10 cellular contexts compared by ENCODE assay signal in the genomic region with DNA sequence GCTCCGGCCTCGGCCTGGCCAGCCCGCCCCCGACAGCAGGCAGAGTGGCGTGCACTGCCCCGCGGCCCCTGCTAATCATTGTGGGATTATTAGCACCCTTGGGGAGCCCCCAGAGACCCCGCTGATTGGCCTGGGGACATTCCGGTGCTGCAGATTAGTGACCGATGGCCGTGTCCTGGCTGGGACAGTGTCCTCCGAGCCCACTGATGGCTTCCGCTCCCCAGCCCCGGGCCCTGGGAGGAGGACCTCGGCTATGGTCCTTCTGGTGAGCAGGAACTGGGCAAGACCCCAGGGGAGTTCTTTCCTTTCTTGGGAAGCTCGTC. TPM values are rescaled to one million over a fixed set of nuclear protein-coding genes. Genes with fewer than 3 reads are reported as not detected.
DNase-seq lines count a peak whose midpoint lies in the region; ATAC-seq, FAIRE-seq and TF ChIP-seq lines count a peak whose summit lies in the region.
"Not testable (repeated sequence)": the region's sequence is repeated elsewhere in the genome, so short reads cannot be mapped to it uniquely, and the experiment has no call there.
"Had no signal": no experiment of that assay in that cellular context is flagged by ENCODE, and none has a peak within 500 bp of the region (broad histone marks: within the 10 kb centered on the region; RNA-seq: fewer than 3 reads in every experiment).

No MANE protein-coding gene starts in this region.

- not testable (repeated sequence) for H3K9me3 ChIP-seq in endodermal cell (ENCODE audit: control insufficient read depth, low read length); HepG2 (ENCODE audit: low read length)

- not testable (repeated sequence) for FAIRE-seq in HepG2 (lab: Jason Lieb, UNC)

- not testable (repeated sequence) for BruUV-seq in HepG2 (replicated peaks; lab: Mats Ljungman, UMichigan)

- not testable (repeated sequence) for H3K27ac Mint-ChIP-seq in chondrocyte (ENCODE audit: unreplicated experiment); endodermal cell

- H3K4me3 Mint-ChIP-seq in chondrocyte (ENCODE audit: unreplicated experiment); endodermal cell: not testable (repeated sequence)

- H3K36me3 Mint-ChIP-seq in chondrocyte (ENCODE audit: low read depth); endodermal cell (ENCODE audit: low read depth): not testable (repeated sequence)

- H3K4me2 ChIP-seq in HepG2 (ENCODE audit: low read depth, low read length) = not testable (repeated sequence)

- not testable (repeated sequence) for H3K27me3 Mint-ChIP-seq in chondrocyte (ENCODE audit: low read depth); endodermal cell (ENCODE audit: insufficient read depth)

- not testable (repeated sequence) for H3K4me1 ChIP-seq in endodermal cell (ENCODE audit: control insufficient read depth, insufficient read depth, low read length); HepG2 (ENCODE audit: insufficient read depth, low read length)

- H3K9ac ChIP-seq in endodermal cell (ENCODE audit: extremely low read depth, low read length, poor library complexity, severe bottlenecking); HepG2 (ENCODE audit: insufficient read depth, low read depth, low read length): not testable (repeated sequence)

- CTCF ChIA-PET in HepG2 (lab: Yijun Ruan, JAX; ENCODE audit: low intra/inter-chr PET ratio, low total read pairs) = not testable (repeated sequence)

- not testable (repeated sequence) for H3K4me1 Mint-ChIP-seq in chondrocyte (ENCODE audit: low read depth); endodermal cell

- not testable (repeated sequence) for H4K20me1 ChIP-seq in HepG2 (ENCODE audit: insufficient read depth, low read length)

- TF ChIP-seq POLR2A in HepG2 (IDR thresholded peaks at IDR 0.05; ENCODE audit: insufficient read depth in 1 of 2, low read depth in 2 of 2, low read length in 2 of 2) = not testable (repeated sequence)

- not testable (repeated sequence) for H3K79me2 ChIP-seq in HepG2 (ENCODE audit: insufficient read depth, low read length)

- H3K4me3 ChIP-seq in endodermal cell (ENCODE audit: low read length); HepG2 (replicated peaks in 1 of 3; ENCODE audit: insufficient read depth in 1 of 3, low read depth in 2 of 3, low read length in 3 of 3): not testable (repeated sequence)

- peak overlapping the region; percentile 77 for H3K27ac ChIP-seq in endodermal cell (ENCODE audit: low read depth, low read length)
- not testable (repeated sequence) for H3K27ac ChIP-seq in HepG2 (ENCODE audit: extremely low read length, insufficient read depth, low read length)

- DNase-seq in chondrocyte (ENCODE audit: low spot score) = peak; percentile 46
- not testable (repeated sequence) for DNase-seq in endodermal cell; HepG2 (ENCODE audit: low spot score)
- peak; percentile 69 for DNase-seq in posterior vena cava (ENCODE audit: low spot score)

- TF ChIP-seq CTCF in chondrocyte (IDR thresholded peaks at IDR 0.05); endodermal cell (conservative IDR thresholded peaks at IDR 0.05); HepG2 (CRISPR knock-in tag; IDR thresholded peaks at IDR 0.05): not testable (repeated sequence)

- not testable (repeated sequence) for H3K9me3 Mint-ChIP-seq in chondrocyte (ENCODE audit: low read depth); endodermal cell

- not testable (repeated sequence) for H3K36me3 ChIP-seq in endodermal cell (ENCODE audit: control insufficient read depth, insufficient read depth, low read length); HepG2 (replicated peaks in 1 of 2; ENCODE audit: control insufficient read depth in 1 of 2, insufficient read depth in 2 of 2, low read length in 2 of 2)

- 80% methylated on average over 2 of the region's 16 CpGs; no CpG with 5 or more reads in 1 of the 2 experiments for WGBS in endodermal cell (ENCODE audit: insufficient coverage in 1 of 2, insufficient read length in 1 of 2), 2 experiments
- no CpG with 5 or more reads among the region's 16 CpGs for WGBS in HepG2 (ENCODE audit: low lambda C conversion rate)

- intact Hi-C loops in HepG2 (cut with micrococcal nuclease; ENCODE audit: unreplicated experiment); posterior vena cava (cut with DNase I): not testable (repeated sequence)

- TF ChIP-seq EP300 in HepG2 (IDR thresholded peaks at IDR 0.05; ENCODE audit: low read depth in 2 of 2, low read length in 2 of 2); HepG2 (CRISPR knock-in tag; IDR thresholded peaks at IDR 0.05; ENCODE audit: borderline replicate concordance): not testable (repeated sequence)

- H2AFZ ChIP-seq in HepG2 (ENCODE audit: low read length) = not testable (repeated sequence)

- not testable (repeated sequence) for TF ChIP-seq RAD21 in HepG2 (CRISPR knock-in tag; IDR thresholded peaks at IDR 0.05)

- not testable (repeated sequence) for H3K27me3 ChIP-seq in endodermal cell (ENCODE audit: control insufficient read depth, insufficient read depth, low read length, poor library complexity, severe bottlenecking); HepG2 (ENCODE audit: control insufficient read depth in 1 of 2, insufficient read depth in 2 of 2, low read length in 2 of 2)

- POLR2A ChIA-PET in HepG2 (lab: Yijun Ruan, JAX) = not testable (repeated sequence)

- peak; percentile 25 for ATAC-seq in HepG2

- in situ Hi-C loops in HepG2 (cut with HindIII; ENCODE audit: extremely low pct_ligation_motif_present, low pct_unique_long_range_greater_than_20kb) = not testable (repeated sequence)

RNA-seq across cellular contexts. Expression of gene CLEC18B, which starts 0.2 kb away (rescaled TPM):
- total RNA-seq in chondrocyte (1.6 to 4.5 TPM (median 3.5 TPM) in 3 replicates), endodermal cell (not detected), HepG2 (2016; rRNA removed; fragmentation: Illumina TruSeq; extraction: Trizol) (0.31 TPM in 1 of 2 replicates, not detected in the other), posterior vena cava (under 1 TPM; 0.52 to 0.60 TPM)
- polyA plus RNA-seq in endodermal cell (2013, experiment 1 of 2) = 65.1 TPM
- polyA plus RNA-seq in endodermal cell (2013, experiment 2 of 2) = 73.1 TPM
- not detected in 2 replicates for total RNA-seq in HepG2 (2016; cell fraction: cytosol; rRNA removed; fragmentation: Illumina TruSeq; extraction: Trizol; ENCODE audit: low read depth)
- not detected in 2 replicates for total RNA-seq in HepG2 (2016; cell fraction: insoluble cytoplasmic fraction; rRNA removed; fragmentation: Illumina TruSeq; extraction: Trizol)
- total RNA-seq in HepG2 (2016; cell fraction: membrane; rRNA removed; fragmentation: Illumina TruSeq; extraction: Trizol) = not detected in 2 replicates
- not detected in 2 replicates for total RNA-seq in HepG2 (2016; cell fraction: nucleus; rRNA removed; fragmentation: Illumina TruSeq; extraction: Trizol)
- 0.54 and 1.1 TPM in 2 replicates for polyA plus RNA-seq in HepG2 (2011; rRNA removed)
- polyA plus RNA-seq in HepG2 (2011; cell fraction: cytosol; rRNA removed) = 0.15 and 0.23 TPM in 2 replicates
- 4.7 and 5.2 TPM in 2 replicates for polyA plus RNA-seq in HepG2 (2011; cell fraction: nucleus; rRNA removed)
- 0.76 and 1.5 TPM in 2 replicates for polyA plus RNA-seq in HepG2 (2012)
- polyA plus RNA-seq in HepG2 (2016; cell fraction: cytosol; fragmentation: Illumina TruSeq; extraction: Trizol; ENCODE audit: low read depth) = not detected in 2 replicates
- polyA plus RNA-seq in HepG2 (2016; cell fraction: insoluble cytoplasmic fraction; fragmentation: Illumina TruSeq; extraction: Trizol; ENCODE audit: low read depth) = 0.15 TPM in 1 of 2 replicates, not detected in the other
- 0.09 TPM in 1 of 2 replicates, not detected in the other for polyA plus RNA-seq in HepG2 (2016; cell fraction: membrane; fragmentation: Illumina TruSeq; extraction: Trizol; ENCODE audit: low read depth)
- polyA plus RNA-seq in HepG2 (2016; cell fraction: nucleus; fragmentation: Illumina TruSeq; extraction: Trizol; ENCODE audit: insufficient read depth, low read depth) = 2.0 TPM in 1 of 2 replicates, not detected in the other
- 0.66 and 1.0 TPM in 2 replicates for polyA minus RNA-seq in HepG2 (2011; rRNA and poly(A)+ RNA removed; ENCODE audit: low replicate concordance)
- polyA minus RNA-seq in HepG2 (2011; cell fraction: cytosol; rRNA and poly(A)+ RNA removed) = not detected in 2 replicates
- 0.64 and 1.6 TPM in 2 replicates for polyA minus RNA-seq in HepG2 (2011; cell fraction: nucleus; rRNA and poly(A)+ RNA removed)
- total RNA-seq: Daoy had no signal
- polyA plus RNA-seq: CD14-positive monocyte; CD4-positive, alpha-beta memory T cell; CD4-positive, CD25-positive, alpha-beta regulatory T cell; CD8-positive, alpha-beta memory T cell had no signal

RNA-seq across cellular contexts. Expression of gene NPIPB15, which starts 45.4 kb away (rescaled TPM):
- total RNA-seq in chondrocyte (4.7 to 8.1 TPM (median 4.9 TPM) in 3 replicates), endodermal cell (1 to 10 TPM in 1 of 2 donors, under 1 TPM in 1; 0.89 to 7.2 TPM), HepG2 (2016; rRNA removed; fragmentation: Illumina TruSeq; extraction: Trizol) (0.70 and 2.7 TPM in 2 replicates), posterior vena cava (1 to 10 TPM; 2.6 to 2.7 TPM)
- 7.3 TPM for polyA plus RNA-seq in endodermal cell (2013, experiment 1 of 2)
- polyA plus RNA-seq in endodermal cell (2013, experiment 2 of 2) = 7.4 TPM
- 0.18 and 0.40 TPM in 2 replicates for total RNA-seq in HepG2 (2016; cell fraction: cytosol; rRNA removed; fragmentation: Illumina TruSeq; extraction: Trizol; ENCODE audit: low read depth)
- 0.28 and 2.7 TPM in 2 replicates for total RNA-seq in HepG2 (2016; cell fraction: insoluble cytoplasmic fraction; rRNA removed; fragmentation: Illumina TruSeq; extraction: Trizol)
- 0.52 and 0.99 TPM in 2 replicates for total RNA-seq in HepG2 (2016; cell fraction: membrane; rRNA removed; fragmentation: Illumina TruSeq; extraction: Trizol)
- 4.2 and 4.8 TPM in 2 replicates for total RNA-seq in HepG2 (2016; cell fraction: nucleus; rRNA removed; fragmentation: Illumina TruSeq; extraction: Trizol)
- polyA plus RNA-seq in HepG2 (2011; rRNA removed) = 12.8 and 13.5 TPM in 2 replicates
- 1.2 and 1.3 TPM in 2 replicates for polyA plus RNA-seq in HepG2 (2011; cell fraction: cytosol; rRNA removed)
- 84.2 and 96.7 TPM in 2 replicates for polyA plus RNA-seq in HepG2 (2011; cell fraction: nucleus; rRNA removed)
- 3.8 and 5.6 TPM in 2 replicates for polyA plus RNA-seq in HepG2 (2012)
- polyA plus RNA-seq in HepG2 (2016; cell fraction: cytosol; fragmentation: Illumina TruSeq; extraction: Trizol; ENCODE audit: low read depth) = 0.49 and 0.72 TPM in 2 replicates
- 0.74 and 0.83 TPM in 2 replicates for polyA plus RNA-seq in HepG2 (2016; cell fraction: insoluble cytoplasmic fraction; fragmentation: Illumina TruSeq; extraction: Trizol; ENCODE audit: low read depth)
- 0.57 and 0.63 TPM in 2 replicates for polyA plus RNA-seq in HepG2 (2016; cell fraction: membrane; fragmentation: Illumina TruSeq; extraction: Trizol; ENCODE audit: low read depth)
- polyA plus RNA-seq in HepG2 (2016; cell fraction: nucleus; fragmentation: Illumina TruSeq; extraction: Trizol; ENCODE audit: insufficient read depth, low read depth) = 23.5 and 26.3 TPM in 2 replicates
- polyA minus RNA-seq in HepG2 (2011; rRNA and poly(A)+ RNA removed; ENCODE audit: low replicate concordance) = 1.0 and 2.1 TPM in 2 replicates
- not detected in 2 replicates for polyA minus RNA-seq in HepG2 (2011; cell fraction: cytosol; rRNA and poly(A)+ RNA removed)
- polyA minus RNA-seq in HepG2 (2011; cell fraction: nucleus; rRNA and poly(A)+ RNA removed) = 4.7 and 5.5 TPM in 2 replicates
- total RNA-seq: CD8-positive, alpha-beta memory T cell; Daoy; G401 had no signal
- polyA plus RNA-seq: CD14-positive monocyte had no signal
